Comparison of ENCODE assay signal across 8 cellular contexts in the genomic region with DNA sequence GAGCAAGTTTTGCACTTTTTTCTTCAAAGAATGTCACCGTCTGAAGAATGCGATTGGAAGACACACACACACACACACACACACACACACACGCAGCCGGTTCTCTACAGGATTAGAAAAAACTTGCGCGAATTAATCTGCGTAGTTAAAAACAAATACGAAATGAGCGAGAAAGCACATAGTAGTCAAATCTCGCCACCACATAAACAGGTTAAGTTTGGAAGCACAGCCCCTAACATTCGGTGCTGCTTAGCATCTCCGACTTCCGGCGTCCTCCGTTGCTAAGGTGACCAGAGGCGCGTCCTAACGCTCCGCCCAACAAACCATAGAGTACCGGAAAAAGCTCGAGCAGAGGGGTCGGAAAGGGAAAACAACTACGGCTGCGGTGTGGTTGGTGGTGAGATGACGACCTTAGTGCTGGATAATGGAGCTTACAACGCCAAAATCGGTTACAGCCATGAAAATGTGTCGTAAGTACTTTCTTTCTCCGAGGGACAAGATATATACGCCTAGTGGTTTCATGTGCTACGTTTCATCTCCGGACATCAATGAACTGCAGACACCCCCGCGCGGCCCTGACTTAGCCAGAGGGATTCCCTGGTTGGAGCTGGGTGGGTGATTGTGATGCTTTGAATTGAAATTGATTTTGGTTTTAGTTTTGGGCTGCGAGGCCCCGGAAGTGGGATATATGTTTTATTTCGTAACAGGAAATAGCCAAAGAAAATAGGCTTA. TPM values are rescaled to one million over a fixed set of nuclear protein-coding genes. Genes with fewer than 3 reads are reported as not detected.
DNase-seq lines count a peak whose midpoint lies in the region; ATAC-seq and TF ChIP-seq lines count a peak whose summit lies in the region.

A gene (plus strand): TSS at position 366 of the 732 bp plus-strand sequence. CDS start 37 bp downstream, at position 403.

- peak; percentile 95 for DNase-seq in AG08396 (ENCODE audit: low spot score)
- peak; percentile 89 for DNase-seq in NCI-H226
- peak; percentile 96 for DNase-seq in WTC11 (ENCODE audit: low spot score)
- peak in 60 of 61 donors; percentile 46 to 97 (median 86) for DNase-seq in caudate nucleus (lab: John Stamatoyannopoulos, UW)
- peak; percentile 98 for DNase-seq in iris pigment epithelial cell (ENCODE audit: low read depth)
- DNase-seq in stimulated activated CD4-positive, alpha-beta T cell treated with anti-CD3 and anti-CD28 coated beads, Interleukin-12 subunit alpha, Interleukin-12 subunit beta, amount 100 ng/mL, for 48 hours (ENCODE audit: low read depth in 2 of 3, low spot score in 1 of 3): peak; percentile 91 to 93 (median 91)

- H3K27me3 Mint-ChIP-seq in WTC11 (ENCODE audit: low read depth): no peaks in the 10 kb centered on the region

- peak; percentile 91 for ATAC-seq in GM18909 (IDR thresholded peaks at IDR 0.05; ENCODE audit: poor library complexity, unreplicated experiment)
- ATAC-seq in HG03175 (IDR thresholded peaks at IDR 0.05; ENCODE audit: unreplicated experiment): peak; percentile 86
- peak; percentile 80 for ATAC-seq in WTC11

- H3K27ac Mint-ChIP-seq in WTC11: peak within 1 kb of the TSS; percentile 96

- peaks cover 12% of the 10 kb centered on the region; the same call in 1 of the 2 replicates for H3K4me1 Mint-ChIP-seq in WTC11

- CTCF ChIA-PET in WTC11 (lab: Charles Lee): interaction anchor here (0.6 to 2.5 kb wide), 5 partner anchors 27 to 204 kb away, joined by 3 to 23 read pairs (median 5); a partner anchor contains a TSS

- no peak for TF ChIP-seq CTCF in WTC11 (IDR thresholded peaks at IDR 0.05)

- peak within 1 kb of the TSS; percentile 38 for H3K27ac ChIP-seq in caudate nucleus (ENCODE audit: low read depth, low read length)

- H3K4me3 Mint-ChIP-seq in WTC11: peak within 1 kb of the TSS; percentile 99

- H3K36me3 Mint-ChIP-seq in WTC11: peaks cover 3% of the 10 kb centered on the region

- POLR2A ChIA-PET in WTC11 (lab: Charles Lee): interaction anchor here (1.1 to 1.6 kb wide), 4 partner anchors 35 to 66 kb away, joined by 3 to 10 read pairs (median 5); a partner anchor contains a TSS

- H3K9me3 Mint-ChIP-seq in WTC11: no peaks in the 10 kb centered on the region

TF ChIP-seq in WTC11, 78 proteins besides CTCF, POLR2A, EP300 and RAD21 (continues in another document):
- TF ChIP-seq CBFB (CRISPR knock-in tag; IDR thresholded peaks at IDR 0.05; ENCODE audit: low read depth) (0 out of 2 replicates have a peak, but pooled peaks have one; percentile 35), ATF1 (CRISPR knock-in tag; IDR thresholded peaks at IDR 0.05) (no peak), FOXP1 (CRISPR knock-in tag; IDR thresholded peaks at IDR 0.05; ENCODE audit: borderline replicate concordance) (no peak), FOXK1 (CRISPR knock-in tag; IDR thresholded peaks at IDR 0.05) (peak; percentile 96), GABPB1 (CRISPR knock-in tag; IDR thresholded peaks at IDR 0.05) (peak; percentile 67), ZNF396 (CRISPR knock-in tag; IDR thresholded peaks at IDR 0.05; ENCODE audit: borderline replicate concordance) (no peak), SP1 (CRISPR knock-in tag; conservative IDR thresholded peaks at IDR 0.05) (peak; percentile 65), SOX15 (CRISPR knock-in tag; IDR thresholded peaks at IDR 0.05) (no peak), GTF2I (CRISPR knock-in tag; conservative IDR thresholded peaks at IDR 0.05) (no peak), ZBTB21 (CRISPR knock-in tag; IDR thresholded peaks at IDR 0.05; ENCODE audit: borderline replicate concordance) (no peak), ZNF671 (CRISPR knock-in tag; IDR thresholded peaks at IDR 0.05) (no peak), ETV6 (CRISPR knock-in tag; IDR thresholded peaks at IDR 0.05) (no peak)
- TF ChIP-seq, protein P1, sequence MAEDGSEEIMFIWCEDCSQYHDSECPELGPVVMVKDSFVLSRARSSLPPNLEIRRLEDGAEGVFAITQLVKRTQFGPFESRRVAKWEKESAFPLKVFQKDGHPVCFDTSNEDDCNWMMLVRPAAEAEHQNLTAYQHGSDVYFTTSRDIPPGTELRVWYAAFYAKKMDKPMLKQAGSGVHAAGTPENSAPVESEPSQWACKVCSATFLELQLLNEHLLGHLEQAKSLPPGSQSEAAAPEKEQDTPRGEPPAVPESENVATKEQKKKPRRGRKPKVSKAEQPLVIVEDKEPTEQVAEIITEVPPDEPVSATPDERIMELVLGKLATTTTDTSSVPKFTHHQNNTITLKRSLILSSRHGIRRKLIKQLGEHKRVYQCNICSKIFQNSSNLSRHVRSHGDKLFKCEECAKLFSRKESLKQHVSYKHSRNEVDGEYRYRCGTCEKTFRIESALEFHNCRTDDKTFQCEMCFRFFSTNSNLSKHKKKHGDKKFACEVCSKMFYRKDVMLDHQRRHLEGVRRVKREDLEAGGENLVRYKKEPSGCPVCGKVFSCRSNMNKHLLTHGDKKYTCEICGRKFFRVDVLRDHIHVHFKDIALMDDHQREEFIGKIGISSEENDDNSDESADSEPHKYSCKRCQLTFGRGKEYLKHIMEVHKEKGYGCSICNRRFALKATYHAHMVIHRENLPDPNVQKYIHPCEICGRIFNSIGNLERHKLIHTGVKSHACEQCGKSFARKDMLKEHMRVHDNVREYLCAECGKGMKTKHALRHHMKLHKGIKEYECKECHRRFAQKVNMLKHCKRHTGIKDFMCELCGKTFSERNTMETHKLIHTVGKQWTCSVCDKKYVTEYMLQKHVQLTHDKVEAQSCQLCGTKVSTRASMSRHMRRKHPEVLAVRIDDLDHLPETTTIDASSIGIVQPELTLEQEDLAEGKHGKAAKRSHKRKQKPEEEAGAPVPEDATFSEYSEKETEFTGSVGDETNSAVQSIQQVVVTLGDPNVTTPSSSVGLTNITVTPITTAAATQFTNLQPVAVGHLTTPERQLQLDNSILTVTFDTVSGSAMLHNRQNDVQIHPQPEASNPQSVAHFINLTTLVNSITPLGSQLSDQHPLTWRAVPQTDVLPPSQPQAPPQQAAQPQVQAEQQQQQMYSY (CRISPR knock-in tag; IDR thresholded peaks at IDR 0.05): no peak
- TF ChIP-seq, protein P2, sequence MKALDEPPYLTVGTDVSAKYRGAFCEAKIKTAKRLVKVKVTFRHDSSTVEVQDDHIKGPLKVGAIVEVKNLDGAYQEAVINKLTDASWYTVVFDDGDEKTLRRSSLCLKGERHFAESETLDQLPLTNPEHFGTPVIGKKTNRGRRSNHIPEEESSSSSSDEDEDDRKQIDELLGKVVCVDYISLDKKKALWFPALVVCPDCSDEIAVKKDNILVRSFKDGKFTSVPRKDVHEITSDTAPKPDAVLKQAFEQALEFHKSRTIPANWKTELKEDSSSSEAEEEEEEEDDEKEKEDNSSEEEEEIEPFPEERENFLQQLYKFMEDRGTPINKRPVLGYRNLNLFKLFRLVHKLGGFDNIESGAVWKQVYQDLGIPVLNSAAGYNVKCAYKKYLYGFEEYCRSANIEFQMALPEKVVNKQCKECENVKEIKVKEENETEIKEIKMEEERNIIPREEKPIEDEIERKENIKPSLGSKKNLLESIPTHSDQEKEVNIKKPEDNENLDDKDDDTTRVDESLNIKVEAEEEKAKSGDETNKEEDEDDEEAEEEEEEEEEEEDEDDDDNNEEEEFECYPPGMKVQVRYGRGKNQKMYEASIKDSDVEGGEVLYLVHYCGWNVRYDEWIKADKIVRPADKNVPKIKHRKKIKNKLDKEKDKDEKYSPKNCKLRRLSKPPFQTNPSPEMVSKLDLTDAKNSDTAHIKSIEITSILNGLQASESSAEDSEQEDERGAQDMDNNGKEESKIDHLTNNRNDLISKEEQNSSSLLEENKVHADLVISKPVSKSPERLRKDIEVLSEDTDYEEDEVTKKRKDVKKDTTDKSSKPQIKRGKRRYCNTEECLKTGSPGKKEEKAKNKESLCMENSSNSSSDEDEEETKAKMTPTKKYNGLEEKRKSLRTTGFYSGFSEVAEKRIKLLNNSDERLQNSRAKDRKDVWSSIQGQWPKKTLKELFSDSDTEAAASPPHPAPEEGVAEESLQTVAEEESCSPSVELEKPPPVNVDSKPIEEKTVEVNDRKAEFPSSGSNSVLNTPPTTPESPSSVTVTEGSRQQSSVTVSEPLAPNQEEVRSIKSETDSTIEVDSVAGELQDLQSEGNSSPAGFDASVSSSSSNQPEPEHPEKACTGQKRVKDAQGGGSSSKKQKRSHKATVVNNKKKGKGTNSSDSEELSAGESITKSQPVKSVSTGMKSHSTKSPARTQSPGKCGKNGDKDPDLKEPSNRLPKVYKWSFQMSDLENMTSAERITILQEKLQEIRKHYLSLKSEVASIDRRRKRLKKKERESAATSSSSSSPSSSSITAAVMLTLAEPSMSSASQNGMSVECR (CRISPR knock-in tag; IDR thresholded peaks at IDR 0.05; ENCODE audit: borderline replicate concordance): peak; percentile 69; the same call in 1 of the 2 replicates
- TF ChIP-seq, protein P3, sequence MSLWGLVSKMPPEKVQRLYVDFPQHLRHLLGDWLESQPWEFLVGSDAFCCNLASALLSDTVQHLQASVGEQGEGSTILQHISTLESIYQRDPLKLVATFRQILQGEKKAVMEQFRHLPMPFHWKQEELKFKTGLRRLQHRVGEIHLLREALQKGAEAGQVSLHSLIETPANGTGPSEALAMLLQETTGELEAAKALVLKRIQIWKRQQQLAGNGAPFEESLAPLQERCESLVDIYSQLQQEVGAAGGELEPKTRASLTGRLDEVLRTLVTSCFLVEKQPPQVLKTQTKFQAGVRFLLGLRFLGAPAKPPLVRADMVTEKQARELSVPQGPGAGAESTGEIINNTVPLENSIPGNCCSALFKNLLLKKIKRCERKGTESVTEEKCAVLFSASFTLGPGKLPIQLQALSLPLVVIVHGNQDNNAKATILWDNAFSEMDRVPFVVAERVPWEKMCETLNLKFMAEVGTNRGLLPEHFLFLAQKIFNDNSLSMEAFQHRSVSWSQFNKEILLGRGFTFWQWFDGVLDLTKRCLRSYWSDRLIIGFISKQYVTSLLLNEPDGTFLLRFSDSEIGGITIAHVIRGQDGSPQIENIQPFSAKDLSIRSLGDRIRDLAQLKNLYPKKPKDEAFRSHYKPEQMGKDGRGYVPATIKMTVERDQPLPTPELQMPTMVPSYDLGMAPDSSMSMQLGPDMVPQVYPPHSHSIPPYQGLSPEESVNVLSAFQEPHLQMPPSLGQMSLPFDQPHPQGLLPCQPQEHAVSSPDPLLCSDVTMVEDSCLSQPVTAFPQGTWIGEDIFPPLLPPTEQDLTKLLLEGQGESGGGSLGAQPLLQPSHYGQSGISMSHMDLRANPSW (CRISPR knock-in tag; conservative IDR thresholded peaks at IDR 0.05; ENCODE audit: low read depth): no peak
- TF ChIP-seq, protein P4, sequence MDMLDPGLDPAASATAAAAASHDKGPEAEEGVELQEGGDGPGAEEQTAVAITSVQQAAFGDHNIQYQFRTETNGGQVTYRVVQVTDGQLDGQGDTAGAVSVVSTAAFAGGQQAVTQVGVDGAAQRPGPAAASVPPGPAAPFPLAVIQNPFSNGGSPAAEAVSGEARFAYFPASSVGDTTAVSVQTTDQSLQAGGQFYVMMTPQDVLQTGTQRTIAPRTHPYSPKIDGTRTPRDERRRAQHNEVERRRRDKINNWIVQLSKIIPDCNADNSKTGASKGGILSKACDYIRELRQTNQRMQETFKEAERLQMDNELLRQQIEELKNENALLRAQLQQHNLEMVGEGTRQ (CRISPR knock-in tag; IDR thresholded peaks at IDR 0.05): no peak

RNA-seq across cellular contexts. Expression of the gene that starts here (rescaled TPM):
- total RNA-seq in WTC11 (2021): 34.7 to 37.6 TPM (median 36.1 TPM) in 3 replicates

Comparison
In these comparisons a context has a peak if more than half of its experiments do, and no peak if none do; other contexts are left out.
1. Peak in every context shown above with its lines: DNase-seq, ATAC-seq and H3K27ac ChIP-seq.